1 cellular context compared by ENCODE assay signal in genomic region chr10:11936389-11937152, GRCh38.
TF ChIP-seq lines count a peak whose summit lies in the region.

No MANE protein-coding gene starts in this region.

TF ChIP-seq in SK-N-SH treated with all-trans-retinoic acid at 6 μM for 48 hours, 23 proteins besides CTCF, POLR2A, EP300 and RAD21 (continued from another document):
- no peak for TF ChIP-seq BACH2 (CRISPR knock-in tag; IDR thresholded peaks at IDR 0.05; ENCODE audit: borderline replicate concordance)
- TF ChIP-seq, protein P1, sequence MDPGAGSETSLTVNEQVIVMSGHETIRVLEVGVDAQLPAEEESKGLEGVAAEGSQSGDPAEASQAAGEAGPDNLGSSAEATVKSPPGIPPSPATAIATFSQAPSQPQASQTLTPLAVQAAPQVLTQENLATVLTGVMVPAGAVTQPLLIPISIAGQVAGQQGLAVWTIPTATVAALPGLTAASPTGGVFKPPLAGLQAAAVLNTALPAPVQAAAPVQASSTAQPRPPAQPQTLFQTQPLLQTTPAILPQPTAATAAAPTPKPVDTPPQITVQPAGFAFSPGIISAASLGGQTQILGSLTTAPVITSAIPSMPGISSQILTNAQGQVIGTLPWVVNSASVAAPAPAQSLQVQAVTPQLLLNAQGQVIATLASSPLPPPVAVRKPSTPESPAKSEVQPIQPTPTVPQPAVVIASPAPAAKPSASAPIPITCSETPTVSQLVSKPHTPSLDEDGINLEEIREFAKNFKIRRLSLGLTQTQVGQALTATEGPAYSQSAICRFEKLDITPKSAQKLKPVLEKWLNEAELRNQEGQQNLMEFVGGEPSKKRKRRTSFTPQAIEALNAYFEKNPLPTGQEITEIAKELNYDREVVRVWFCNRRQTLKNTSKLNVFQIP (CRISPR knock-in tag; IDR thresholded peaks at IDR 0.05; ENCODE audit: borderline replicate concordance, low read depth) = no peak
- TF ChIP-seq CSRNP3 (CRISPR knock-in tag; IDR thresholded peaks at IDR 0.05) = no peak
- no peak for TF ChIP-seq ZFP3 (CRISPR knock-in tag; IDR thresholded peaks at IDR 0.05)
